ENCODE assay signal across 2 cellular contexts in the genomic region with DNA sequence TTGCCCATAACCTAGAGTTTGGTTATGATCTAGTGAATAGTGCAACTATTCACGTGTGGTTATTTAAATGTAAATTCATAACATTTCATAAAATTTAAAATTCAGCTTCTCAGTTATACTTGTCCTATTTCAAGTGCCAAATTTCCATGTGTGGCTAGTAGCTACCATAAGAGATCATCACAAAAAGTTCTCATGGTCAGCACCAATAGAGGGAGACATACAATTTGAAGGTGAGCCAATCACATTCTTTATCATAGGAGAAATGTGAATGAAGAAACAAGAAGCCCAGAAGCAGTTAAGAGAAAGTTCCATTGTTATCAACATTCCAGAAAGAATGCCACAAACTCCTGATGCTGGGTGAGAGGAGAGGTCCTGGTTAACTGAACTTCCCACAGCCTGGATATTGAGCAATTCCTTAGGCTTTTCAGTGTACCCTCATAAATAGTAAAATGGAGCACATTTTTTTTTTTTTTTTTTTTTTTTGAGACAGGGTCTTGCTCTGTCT.
TF ChIP-seq lines count a peak whose summit lies in the region.

No MANE protein-coding gene starts in this region.

TF ChIP-seq in GM23338, 12 proteins besides CTCF, POLR2A, EP300 and RAD21 (continued from another document):
- TF ChIP-seq, protein P1, sequence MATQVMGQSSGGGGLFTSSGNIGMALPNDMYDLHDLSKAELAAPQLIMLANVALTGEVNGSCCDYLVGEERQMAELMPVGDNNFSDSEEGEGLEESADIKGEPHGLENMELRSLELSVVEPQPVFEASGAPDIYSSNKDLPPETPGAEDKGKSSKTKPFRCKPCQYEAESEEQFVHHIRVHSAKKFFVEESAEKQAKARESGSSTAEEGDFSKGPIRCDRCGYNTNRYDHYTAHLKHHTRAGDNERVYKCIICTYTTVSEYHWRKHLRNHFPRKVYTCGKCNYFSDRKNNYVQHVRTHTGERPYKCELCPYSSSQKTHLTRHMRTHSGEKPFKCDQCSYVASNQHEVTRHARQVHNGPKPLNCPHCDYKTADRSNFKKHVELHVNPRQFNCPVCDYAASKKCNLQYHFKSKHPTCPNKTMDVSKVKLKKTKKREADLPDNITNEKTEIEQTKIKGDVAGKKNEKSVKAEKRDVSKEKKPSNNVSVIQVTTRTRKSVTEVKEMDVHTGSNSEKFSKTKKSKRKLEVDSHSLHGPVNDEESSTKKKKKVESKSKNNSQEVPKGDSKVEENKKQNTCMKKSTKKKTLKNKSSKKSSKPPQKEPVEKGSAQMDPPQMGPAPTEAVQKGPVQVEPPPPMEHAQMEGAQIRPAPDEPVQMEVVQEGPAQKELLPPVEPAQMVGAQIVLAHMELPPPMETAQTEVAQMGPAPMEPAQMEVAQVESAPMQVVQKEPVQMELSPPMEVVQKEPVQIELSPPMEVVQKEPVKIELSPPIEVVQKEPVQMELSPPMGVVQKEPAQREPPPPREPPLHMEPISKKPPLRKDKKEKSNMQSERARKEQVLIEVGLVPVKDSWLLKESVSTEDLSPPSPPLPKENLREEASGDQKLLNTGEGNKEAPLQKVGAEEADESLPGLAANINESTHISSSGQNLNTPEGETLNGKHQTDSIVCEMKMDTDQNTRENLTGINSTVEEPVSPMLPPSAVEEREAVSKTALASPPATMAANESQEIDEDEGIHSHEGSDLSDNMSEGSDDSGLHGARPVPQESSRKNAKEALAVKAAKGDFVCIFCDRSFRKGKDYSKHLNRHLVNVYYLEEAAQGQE (IDR thresholded peaks at IDR 0.05; ENCODE audit: unreplicated experiment) = no peak
- no peak for TF ChIP-seq EZH2phosphoT487 (IDR thresholded peaks at IDR 0.05; ENCODE audit: unreplicated experiment)
- TF ChIP-seq, protein P2, sequence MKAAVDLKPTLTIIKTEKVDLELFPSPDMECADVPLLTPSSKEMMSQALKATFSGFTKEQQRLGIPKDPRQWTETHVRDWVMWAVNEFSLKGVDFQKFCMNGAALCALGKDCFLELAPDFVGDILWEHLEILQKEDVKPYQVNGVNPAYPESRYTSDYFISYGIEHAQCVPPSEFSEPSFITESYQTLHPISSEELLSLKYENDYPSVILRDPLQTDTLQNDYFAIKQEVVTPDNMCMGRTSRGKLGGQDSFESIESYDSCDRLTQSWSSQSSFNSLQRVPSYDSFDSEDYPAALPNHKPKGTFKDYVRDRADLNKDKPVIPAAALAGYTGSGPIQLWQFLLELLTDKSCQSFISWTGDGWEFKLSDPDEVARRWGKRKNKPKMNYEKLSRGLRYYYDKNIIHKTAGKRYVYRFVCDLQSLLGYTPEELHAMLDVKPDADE (IDR thresholded peaks at IDR 0.05) = no peak
- no peak for TF ChIP-seq CREB1 (CRISPR knock-in tag; IDR thresholded peaks at IDR 0.05; ENCODE audit: low read depth)
- no peak for TF ChIP-seq EZH2 (IDR thresholded peaks at IDR 0.05; ENCODE audit: low read depth, unreplicated experiment)
- TF ChIP-seq, protein P3, sequence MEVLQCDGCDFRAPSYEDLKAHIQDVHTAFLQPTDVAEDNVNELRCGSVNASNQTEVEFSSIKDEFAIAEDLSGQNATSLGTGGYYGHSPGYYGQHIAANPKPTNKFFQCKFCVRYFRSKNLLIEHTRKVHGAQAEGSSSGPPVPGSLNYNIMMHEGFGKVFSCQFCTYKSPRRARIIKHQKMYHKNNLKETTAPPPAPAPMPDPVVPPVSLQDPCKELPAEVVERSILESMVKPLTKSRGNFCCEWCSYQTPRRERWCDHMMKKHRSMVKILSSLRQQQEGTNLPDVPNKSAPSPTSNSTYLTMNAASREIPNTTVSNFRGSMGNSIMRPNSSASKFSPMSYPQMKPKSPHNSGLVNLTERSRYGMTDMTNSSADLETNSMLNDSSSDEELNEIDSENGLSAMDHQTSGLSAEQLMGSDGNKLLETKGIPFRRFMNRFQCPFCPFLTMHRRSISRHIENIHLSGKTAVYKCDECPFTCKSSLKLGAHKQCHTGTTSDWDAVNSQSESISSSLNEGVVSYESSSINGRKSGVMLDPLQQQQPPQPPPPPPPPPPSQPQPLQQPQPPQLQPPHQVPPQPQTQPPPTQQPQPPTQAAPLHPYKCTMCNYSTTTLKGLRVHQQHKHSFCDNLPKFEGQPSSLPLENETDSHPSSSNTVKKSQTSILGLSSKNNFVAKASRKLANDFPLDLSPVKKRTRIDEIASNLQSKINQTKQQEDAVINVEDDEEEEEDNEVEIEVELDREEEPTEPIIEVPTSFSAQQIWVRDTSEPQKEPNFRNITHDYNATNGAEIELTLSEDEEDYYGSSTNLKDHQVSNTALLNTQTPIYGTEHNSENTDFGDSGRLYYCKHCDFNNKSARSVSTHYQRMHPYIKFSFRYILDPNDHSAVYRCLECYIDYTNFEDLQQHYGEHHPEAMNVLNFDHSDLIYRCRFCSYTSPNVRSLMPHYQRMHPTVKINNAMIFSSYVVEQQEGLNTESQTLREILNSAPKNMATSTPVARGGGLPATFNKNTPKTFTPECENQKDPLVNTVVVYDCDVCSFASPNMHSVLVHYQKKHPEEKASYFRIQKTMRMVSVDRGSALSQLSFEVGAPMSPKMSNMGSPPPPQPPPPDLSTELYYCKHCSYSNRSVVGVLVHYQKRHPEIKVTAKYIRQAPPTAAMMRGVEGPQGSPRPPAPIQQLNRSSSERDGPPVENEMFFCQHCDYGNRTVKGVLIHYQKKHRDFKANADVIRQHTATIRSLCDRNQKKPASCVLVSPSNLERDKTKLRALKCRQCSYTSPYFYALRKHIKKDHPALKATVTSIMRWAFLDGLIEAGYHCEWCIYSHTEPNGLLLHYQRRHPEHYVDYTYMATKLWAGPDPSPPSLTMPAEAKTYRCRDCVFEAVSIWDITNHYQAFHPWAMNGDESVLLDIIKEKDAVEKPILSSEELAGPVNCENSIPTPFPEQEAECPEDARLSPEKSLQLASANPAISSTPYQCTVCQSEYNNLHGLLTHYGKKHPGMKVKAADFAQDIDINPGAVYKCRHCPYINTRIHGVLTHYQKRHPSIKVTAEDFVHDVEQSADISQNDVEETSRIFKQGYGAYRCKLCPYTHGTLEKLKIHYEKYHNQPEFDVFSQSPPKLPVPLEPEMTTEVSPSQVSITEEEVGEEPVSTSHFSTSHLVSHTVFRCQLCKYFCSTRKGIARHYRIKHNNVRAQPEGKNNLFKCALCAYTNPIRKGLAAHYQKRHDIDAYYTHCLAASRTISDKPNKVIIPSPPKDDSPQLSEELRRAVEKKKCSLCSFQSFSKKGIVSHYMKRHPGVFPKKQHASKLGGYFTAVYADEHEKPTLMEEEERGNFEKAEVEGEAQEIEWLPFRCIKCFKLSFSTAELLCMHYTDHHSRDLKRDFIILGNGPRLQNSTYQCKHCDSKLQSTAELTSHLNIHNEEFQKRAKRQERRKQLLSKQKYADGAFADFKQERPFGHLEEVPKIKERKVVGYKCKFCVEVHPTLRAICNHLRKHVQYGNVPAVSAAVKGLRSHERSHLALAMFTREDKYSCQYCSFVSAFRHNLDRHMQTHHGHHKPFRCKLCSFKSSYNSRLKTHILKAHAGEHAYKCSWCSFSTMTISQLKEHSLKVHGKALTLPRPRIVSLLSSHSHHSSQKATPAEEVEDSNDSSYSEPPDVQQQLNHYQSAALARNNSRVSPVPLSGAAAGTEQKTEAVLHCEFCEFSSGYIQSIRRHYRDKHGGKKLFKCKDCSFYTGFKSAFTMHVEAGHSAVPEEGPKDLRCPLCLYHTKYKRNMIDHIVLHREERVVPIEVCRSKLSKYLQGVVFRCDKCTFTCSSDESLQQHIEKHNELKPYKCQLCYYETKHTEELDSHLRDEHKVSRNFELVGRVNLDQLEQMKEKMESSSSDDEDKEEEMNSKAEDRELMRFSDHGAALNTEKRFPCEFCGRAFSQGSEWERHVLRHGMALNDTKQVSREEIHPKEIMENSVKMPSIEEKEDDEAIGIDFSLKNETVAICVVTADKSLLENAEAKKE (CRISPR knock-in tag; IDR thresholded peaks at IDR 0.05) = no peak
- TF ChIP-seq JUNB (IDR thresholded peaks at IDR 0.05; ENCODE audit: unreplicated experiment) = no peak

TF ChIP-seq in WTC11, 78 proteins besides CTCF, POLR2A, EP300 and RAD21 (continued from another document):
- TF ChIP-seq, protein P4, sequence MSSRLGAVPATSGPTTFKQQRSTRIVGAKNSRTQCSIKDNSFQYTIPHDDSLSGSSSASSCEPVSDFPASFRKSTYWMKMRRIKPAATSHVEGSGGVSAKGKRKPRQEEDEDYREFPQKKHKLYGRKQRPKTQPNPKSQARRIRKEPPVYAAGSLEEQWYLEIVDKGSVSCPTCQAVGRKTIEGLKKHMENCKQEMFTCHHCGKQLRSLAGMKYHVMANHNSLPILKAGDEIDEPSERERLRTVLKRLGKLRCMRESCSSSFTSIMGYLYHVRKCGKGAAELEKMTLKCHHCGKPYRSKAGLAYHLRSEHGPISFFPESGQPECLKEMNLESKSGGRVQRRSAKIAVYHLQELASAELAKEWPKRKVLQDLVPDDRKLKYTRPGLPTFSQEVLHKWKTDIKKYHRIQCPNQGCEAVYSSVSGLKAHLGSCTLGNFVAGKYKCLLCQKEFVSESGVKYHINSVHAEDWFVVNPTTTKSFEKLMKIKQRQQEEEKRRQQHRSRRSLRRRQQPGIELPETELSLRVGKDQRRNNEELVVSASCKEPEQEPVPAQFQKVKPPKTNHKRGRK (CRISPR knock-in tag; IDR thresholded peaks at IDR 0.05; ENCODE audit: borderline replicate concordance) = no peak
- TF ChIP-seq, protein P5, sequence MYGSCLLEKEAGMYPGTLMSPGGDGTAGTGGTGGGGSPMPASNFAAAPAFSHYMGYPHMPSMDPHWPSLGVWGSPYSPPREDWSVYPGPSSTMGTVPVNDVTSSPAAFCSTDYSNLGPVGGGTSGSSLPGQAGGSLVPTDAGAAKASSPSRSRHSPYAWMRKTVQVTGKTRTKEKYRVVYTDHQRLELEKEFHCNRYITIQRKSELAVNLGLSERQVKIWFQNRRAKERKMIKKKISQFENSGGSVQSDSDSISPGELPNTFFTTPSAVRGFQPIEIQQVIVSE (CRISPR knock-in tag; IDR thresholded peaks at IDR 0.05; ENCODE audit: borderline replicate concordance) = no peak
- TF ChIP-seq, protein P6, sequence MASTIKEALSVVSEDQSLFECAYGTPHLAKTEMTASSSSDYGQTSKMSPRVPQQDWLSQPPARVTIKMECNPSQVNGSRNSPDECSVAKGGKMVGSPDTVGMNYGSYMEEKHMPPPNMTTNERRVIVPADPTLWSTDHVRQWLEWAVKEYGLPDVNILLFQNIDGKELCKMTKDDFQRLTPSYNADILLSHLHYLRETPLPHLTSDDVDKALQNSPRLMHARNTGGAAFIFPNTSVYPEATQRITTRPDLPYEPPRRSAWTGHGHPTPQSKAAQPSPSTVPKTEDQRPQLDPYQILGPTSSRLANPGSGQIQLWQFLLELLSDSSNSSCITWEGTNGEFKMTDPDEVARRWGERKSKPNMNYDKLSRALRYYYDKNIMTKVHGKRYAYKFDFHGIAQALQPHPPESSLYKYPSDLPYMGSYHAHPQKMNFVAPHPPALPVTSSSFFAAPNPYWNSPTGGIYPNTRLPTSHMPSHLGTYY (CRISPR knock-in tag; IDR thresholded peaks at IDR 0.05) = no peak
- TF ChIP-seq, protein P7, sequence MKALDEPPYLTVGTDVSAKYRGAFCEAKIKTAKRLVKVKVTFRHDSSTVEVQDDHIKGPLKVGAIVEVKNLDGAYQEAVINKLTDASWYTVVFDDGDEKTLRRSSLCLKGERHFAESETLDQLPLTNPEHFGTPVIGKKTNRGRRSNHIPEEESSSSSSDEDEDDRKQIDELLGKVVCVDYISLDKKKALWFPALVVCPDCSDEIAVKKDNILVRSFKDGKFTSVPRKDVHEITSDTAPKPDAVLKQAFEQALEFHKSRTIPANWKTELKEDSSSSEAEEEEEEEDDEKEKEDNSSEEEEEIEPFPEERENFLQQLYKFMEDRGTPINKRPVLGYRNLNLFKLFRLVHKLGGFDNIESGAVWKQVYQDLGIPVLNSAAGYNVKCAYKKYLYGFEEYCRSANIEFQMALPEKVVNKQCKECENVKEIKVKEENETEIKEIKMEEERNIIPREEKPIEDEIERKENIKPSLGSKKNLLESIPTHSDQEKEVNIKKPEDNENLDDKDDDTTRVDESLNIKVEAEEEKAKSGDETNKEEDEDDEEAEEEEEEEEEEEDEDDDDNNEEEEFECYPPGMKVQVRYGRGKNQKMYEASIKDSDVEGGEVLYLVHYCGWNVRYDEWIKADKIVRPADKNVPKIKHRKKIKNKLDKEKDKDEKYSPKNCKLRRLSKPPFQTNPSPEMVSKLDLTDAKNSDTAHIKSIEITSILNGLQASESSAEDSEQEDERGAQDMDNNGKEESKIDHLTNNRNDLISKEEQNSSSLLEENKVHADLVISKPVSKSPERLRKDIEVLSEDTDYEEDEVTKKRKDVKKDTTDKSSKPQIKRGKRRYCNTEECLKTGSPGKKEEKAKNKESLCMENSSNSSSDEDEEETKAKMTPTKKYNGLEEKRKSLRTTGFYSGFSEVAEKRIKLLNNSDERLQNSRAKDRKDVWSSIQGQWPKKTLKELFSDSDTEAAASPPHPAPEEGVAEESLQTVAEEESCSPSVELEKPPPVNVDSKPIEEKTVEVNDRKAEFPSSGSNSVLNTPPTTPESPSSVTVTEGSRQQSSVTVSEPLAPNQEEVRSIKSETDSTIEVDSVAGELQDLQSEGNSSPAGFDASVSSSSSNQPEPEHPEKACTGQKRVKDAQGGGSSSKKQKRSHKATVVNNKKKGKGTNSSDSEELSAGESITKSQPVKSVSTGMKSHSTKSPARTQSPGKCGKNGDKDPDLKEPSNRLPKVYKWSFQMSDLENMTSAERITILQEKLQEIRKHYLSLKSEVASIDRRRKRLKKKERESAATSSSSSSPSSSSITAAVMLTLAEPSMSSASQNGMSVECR (CRISPR knock-in tag; IDR thresholded peaks at IDR 0.05; ENCODE audit: borderline replicate concordance) = no peak
- no peak for TF ChIP-seq TEAD1 (CRISPR knock-in tag; IDR thresholded peaks at IDR 0.05)
